In the genomic region with DNA sequence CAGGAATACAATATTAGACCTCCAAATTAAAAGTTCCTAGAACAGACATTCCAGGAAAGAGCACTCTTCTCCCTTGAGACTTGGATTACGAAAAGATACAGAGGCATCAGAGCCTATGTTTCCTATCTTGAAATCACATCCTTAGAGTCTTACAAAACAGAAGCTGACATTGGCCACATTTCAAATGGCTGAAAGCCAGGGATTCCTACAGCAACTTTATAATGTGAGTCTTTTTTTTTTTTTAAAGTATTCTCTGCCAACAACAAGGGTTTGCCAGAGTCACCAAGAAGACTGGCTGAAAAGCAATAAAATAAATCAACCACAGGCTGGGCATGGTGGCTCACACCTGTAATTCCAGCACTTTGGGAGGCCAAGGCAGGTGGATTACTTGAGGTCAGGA, we compare ENCODE assay signal across 11 cellular contexts.
DNase-seq lines count a peak whose midpoint lies in the region; ATAC-seq and TF ChIP-seq lines count a peak whose summit lies in the region.
"Had no signal": no experiment of that assay in that cellular context is flagged by ENCODE, and none has a peak within 500 bp of the region (broad histone marks: within the 10 kb centered on the region; RNA-seq: fewer than 3 reads in every experiment).

No MANE protein-coding gene starts in this region.

- peak overlapping the region; percentile 25 for H3K27ac Mint-ChIP-seq in mesothelial cell of epicardium
- H3K27ac Mint-ChIP-seq in endothelial cell (ENCODE audit: unreplicated experiment): no peak overlapping the region
- H3K27ac Mint-ChIP-seq: nephron had no signal

- H3K4me3 Mint-ChIP-seq in mesothelial cell of epicardium (no peak overlapping the region), endothelial cell (ENCODE audit: unreplicated experiment) (no peak overlapping the region)
- H3K4me3 Mint-ChIP-seq: nephron had no signal

- in situ Hi-C loops in Caki2 (cut with HindIII; ENCODE audit: low pct_unique_long_range_greater_than_20kb, low sequenced_read_pairs): no loop called here

- H3K36me3 Mint-ChIP-seq in mesothelial cell of epicardium (no peaks in the 10 kb centered on the region), endothelial cell (ENCODE audit: low read depth, unreplicated experiment) (no peaks in the 10 kb centered on the region)

- H3K4me1 Mint-ChIP-seq in mesothelial cell of epicardium (peaks cover 3% of the 10 kb centered on the region), endothelial cell (ENCODE audit: unreplicated experiment) (no peaks in the 10 kb centered on the region)
- H3K4me1 Mint-ChIP-seq: nephron had no signal

- H3K9me3 Mint-ChIP-seq in mesothelial cell of epicardium (no peaks in the 10 kb centered on the region), endothelial cell (ENCODE audit: unreplicated experiment) (no peaks in the 10 kb centered on the region)
- H3K9me3 Mint-ChIP-seq: nephron had no signal

- DNase-seq in Caki2 (ENCODE audit: low read depth): peak; percentile 20
- peak; percentile 55 for DNase-seq in NCI-H460 (ENCODE audit: extremely low read depth, low read depth)
- DNase-seq in epithelial cell of esophagus (ENCODE audit: low read depth): peak; percentile 69
- no peak for DNase-seq in mesothelial cell of epicardium (ENCODE audit: low spot score in 2 of 2, unreplicated experiment in 2 of 2)
- DNase-seq in mucosa of gallbladder (ENCODE audit: low spot score): no peak
- DNase-seq in endothelial cell (ENCODE audit: low spot score): no peak
- DNase-seq: activated T-cell treated with anti-CD3 and anti-CD28 coated beads, Interleukin-2, amount 50 U/mL, for 1 hour; NCI-H526 treated with DMSO at 0.1 percent for 48 hours had no signal

- no peak for ATAC-seq in HG03135 (IDR thresholded peaks at IDR 0.05; ENCODE audit: unreplicated experiment)
- no peak for ATAC-seq in GM21515 (IDR thresholded peaks at IDR 0.05; ENCODE audit: unreplicated experiment)

- H3K27me3 Mint-ChIP-seq in mesothelial cell of epicardium (ENCODE audit: low read depth) (peaks cover 9% of the 10 kb centered on the region), endothelial cell (ENCODE audit: unreplicated experiment) (peaks cover 4% of the 10 kb centered on the region)

- TF ChIP-seq CTCF in epithelial cell of esophagus (IDR thresholded peaks at IDR 0.05; ENCODE audit: insufficient read depth, low read depth, low read length, missing control alignments) (no peak), mesothelial cell of epicardium (IDR thresholded peaks at IDR 0.05; ENCODE audit: unreplicated experiment) (no peak), endothelial cell (IDR thresholded peaks at IDR 0.05; ENCODE audit: unreplicated experiment) (no peak)

- H3K4me3 ChIP-seq in epithelial cell of esophagus (ENCODE audit: low read length): no peak overlapping the region

Comparison
In these comparisons a context has a peak if more than half of its experiments do, and no peak if none do; other contexts are left out.
1. DNase-seq: peak in Caki2 (single experiment), NCI-H460 (single experiment) and epithelial cell of esophagus (single experiment); none in mesothelial cell of epicardium (0 of 2), mucosa of gallbladder (single experiment) and endothelial cell (single experiment).